In genomic region chr5:96326902-96327301, GRCh38 we compare ENCODE assay signal across 11 cellular contexts.
DNase-seq lines count a peak whose midpoint lies in the region; ATAC-seq and TF ChIP-seq lines count a peak whose summit lies in the region.
"Had no signal": no experiment of that assay in that cellular context is flagged by ENCODE, and none has a peak within 500 bp of the region (broad histone marks: within the 10 kb centered on the region; RNA-seq: fewer than 3 reads in every experiment).

No MANE protein-coding gene starts in this region.

- no peaks in the 10 kb centered on the region for H3K27me3 Mint-ChIP-seq in type B pancreatic cell

- H3K27me3 ChIP-seq in upper lobe of left lung (no peaks in the 10 kb centered on the region), tibial nerve (no peaks in the 10 kb centered on the region)
- H3K27me3 ChIP-seq: uterus had no signal

- TF ChIP-seq CTCF in upper lobe of left lung (IDR thresholded peaks at IDR 0.05) (no peak), type B pancreatic cell (conservative IDR thresholded peaks at IDR 0.05) (no peak), tibial nerve (IDR thresholded peaks at IDR 0.05) (no peak)

- H3K27ac ChIP-seq in upper lobe of left lung (no peak overlapping the region), tibial nerve (no peak overlapping the region)
- H3K27ac ChIP-seq: uterus had no signal

- H3K27ac Mint-ChIP-seq in type B pancreatic cell, result no peak overlapping the region

- H3K9me3 ChIP-seq in upper lobe of left lung (no peaks in the 10 kb centered on the region), tibial nerve (peaks cover 0 to 5% (median 0%) of the 10 kb centered on the region in 4 donors)
- H3K9me3 ChIP-seq: uterus had no signal

- H3K4me1 ChIP-seq in upper lobe of left lung (peaks cover 0 to 8% (median 6%) of the 10 kb centered on the region in 4 donors), tibial nerve (peaks cover 0 to 21% (median 0%) of the 10 kb centered on the region in 4 donors)
- H3K4me1 ChIP-seq: uterus had no signal

- H3K4me3 ChIP-seq in upper lobe of left lung (no peak overlapping the region), tibial nerve (no peak overlapping the region)
- H3K4me3 ChIP-seq: uterus had no signal

- TF ChIP-seq EP300 in upper lobe of left lung (IDR thresholded peaks at IDR 0.05) (no peak), tibial nerve (IDR thresholded peaks at IDR 0.05) (no peak)

- H3K4me1 Mint-ChIP-seq in type B pancreatic cell (ENCODE audit: unreplicated experiment), result peaks cover 16% of the 10 kb centered on the region

- H3K36me3 ChIP-seq in upper lobe of left lung, result no peaks in the 10 kb centered on the region
- no peaks in the 10 kb centered on the region for H3K36me3 ChIP-seq in tibial nerve
- H3K36me3 ChIP-seq: uterus had no signal

- no peaks in the 10 kb centered on the region for H3K36me3 Mint-ChIP-seq in type B pancreatic cell

- ATAC-seq in GM18517 (IDR thresholded peaks at IDR 0.05; ENCODE audit: unreplicated experiment) (peak; percentile 92), GM21360 (IDR thresholded peaks at IDR 0.05; ENCODE audit: unreplicated experiment) (peak; percentile 73), HG02884 (IDR thresholded peaks at IDR 0.05; ENCODE audit: unreplicated experiment) (peak; percentile 82), HG03558 (IDR thresholded peaks at IDR 0.05; ENCODE audit: extremely low read depth, unreplicated experiment) (peak; percentile 56), upper lobe of left lung (ENCODE audit: low FRiP score in 2 of 2) (no peak)

- DNase-seq in upper lobe of left lung, result no peak
- no peak for DNase-seq in type B pancreatic cell (ENCODE audit: extremely low spot score, unreplicated experiment)
- no peak for DNase-seq in tibial nerve (ENCODE audit: low spot score in 2 of 2)
- DNase-seq in iPS-NIHi11 (ENCODE audit: low spot score), result no peak
- DNase-seq: DND-41; stimulated activated CD8-positive, alpha-beta memory T cell treated with anti-CD3 and anti-CD28 coated beads, Interleukin-4, amount 100 ng/mL, for 48 hours; uterus had no signal

- H3K9me3 Mint-ChIP-seq in type B pancreatic cell, result no peaks in the 10 kb centered on the region

- H3K4me3 Mint-ChIP-seq in type B pancreatic cell, result no peak overlapping the region

- 92% methylated on average over 4 of the region's 4 CpGs for WGBS in upper lobe of left lung, 2 donors
- WGBS in tibial nerve, 2 donors, result 85 to 89% methylated on average over 4 of the region's 4 CpGs

- TF ChIP-seq POLR2A in upper lobe of left lung (IDR thresholded peaks at IDR 0.05), result no peak
- no peak for TF ChIP-seq POLR2A in tibial nerve (IDR thresholded peaks at IDR 0.05)

Comparison
In these comparisons a context has a peak if more than half of its experiments do, and no peak if none do; other contexts are left out.
1. ATAC-seq: peak in GM18517 (single experiment), GM21360 (single experiment), HG02884 (single experiment) and HG03558 (single experiment); none in upper lobe of left lung (0 of 2).